In the genomic region with DNA sequence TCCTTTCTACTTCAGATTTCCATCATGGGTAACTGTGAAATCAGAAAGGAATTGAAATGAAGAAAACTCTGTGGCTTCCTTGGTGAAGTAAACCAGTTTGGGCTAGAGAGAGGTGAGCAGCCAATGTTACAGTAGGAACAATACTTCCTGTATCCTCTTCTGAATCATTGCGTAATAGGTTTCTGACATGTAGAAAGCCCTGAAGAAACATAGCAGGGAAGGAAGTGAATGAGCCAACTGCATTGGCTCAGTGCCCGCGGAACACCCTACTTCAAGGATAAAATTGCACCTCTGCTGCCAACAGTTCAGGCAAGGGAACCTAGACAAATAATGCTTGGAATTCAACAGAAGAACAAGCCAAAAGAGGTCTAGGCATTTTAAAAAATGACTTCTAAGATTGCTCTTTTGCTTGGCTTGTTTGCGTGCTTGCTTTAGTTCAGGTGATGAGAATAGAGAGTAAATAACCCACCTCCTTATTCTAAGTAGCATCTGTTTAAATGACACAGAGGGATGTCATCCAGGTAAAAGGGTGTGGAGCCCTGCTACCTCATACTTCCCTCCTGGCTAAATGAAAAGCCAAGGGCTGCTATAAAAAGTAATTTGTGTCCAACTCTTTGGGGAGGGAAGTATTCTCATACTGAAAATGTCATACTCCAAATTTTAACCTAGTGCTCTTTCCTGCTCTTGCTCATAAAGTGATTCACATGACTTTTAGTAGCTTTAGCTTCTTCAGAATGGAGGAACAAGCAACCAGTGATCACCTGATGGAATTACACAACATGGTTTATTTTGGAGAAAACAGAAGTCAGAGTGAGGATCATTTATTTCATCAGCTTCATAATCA, we compare ENCODE assay signal across 8 cellular contexts. TPM values are rescaled to one million over a fixed set of nuclear protein-coding genes. Genes with fewer than 3 reads are reported as not detected.
DNase-seq lines count a peak whose midpoint lies in the region; ATAC-seq lines count a peak whose summit lies in the region.

No MANE protein-coding gene starts in this region.

- H3K4me2 ChIP-seq in mesenchymal stem cell (ENCODE audit: low read length, poor library complexity, severe bottlenecking): no peak overlapping the region

- H3K4me3 ChIP-seq in mesenchymal stem cell (ENCODE audit: insufficient read depth in 1 of 2, low read depth in 1 of 2, low read length in 2 of 2): peak overlapping the region in 1 of 2 experiments; percentile 22

- H3K14ac ChIP-seq in mesenchymal stem cell (ENCODE audit: low read length in 2 of 2): no peak overlapping the region

- no peaks in the 10 kb centered on the region for H3K9me3 ChIP-seq in mesenchymal stem cell (ENCODE audit: control insufficient read depth, low read length)

- no peak overlapping the region for H2BK15ac ChIP-seq in mesenchymal stem cell (ENCODE audit: low read depth, poor library complexity, severe bottlenecking)

- H3K18ac ChIP-seq in mesenchymal stem cell (ENCODE audit: low read depth in 1 of 2, low read length in 2 of 2): peak overlapping the region in 1 of 2 experiments; percentile 71

- intact Hi-C loops in dendritic cell treated with granulocyte-macrophage colony-stimulating factor and Interleukin-4, amounts not matched to agents 40 ng/mL and 50 ng/mL, for 4 days (cut with micrococcal nuclease): loop anchor here (1.0 kb wide), 1 partner anchor 25 kb away; no protein-coding TSS in a partner anchor

- H3K4ac ChIP-seq in mesenchymal stem cell (ENCODE audit: low read depth in 1 of 2, low read length in 2 of 2): no peak overlapping the region

- WGBS in mesenchymal stem cell: 90% methylated on average over 3 of the region's 4 CpGs

- no peak overlapping the region for H2BK12ac ChIP-seq in mesenchymal stem cell (ENCODE audit: low read length in 2 of 2)

- H3K9me3 Mint-ChIP-seq in dendritic cell treated with granulocyte-macrophage colony-stimulating factor and Interleukin-4, amounts not matched to agents 40 ng/mL and 50 ng/mL, for 4 days: no peaks in the 10 kb centered on the region

- peak overlapping the region; percentile 44 for H3K9ac ChIP-seq in mesenchymal stem cell (ENCODE audit: low read length)

- no peaks in the 10 kb centered on the region for H3K36me3 ChIP-seq in mesenchymal stem cell (ENCODE audit: control insufficient read depth in 1 of 2, insufficient read depth in 2 of 2, low read depth in 1 of 2, low read length in 2 of 2)

- H2BK120ac ChIP-seq in mesenchymal stem cell (ENCODE audit: low read depth, low read length): no peak overlapping the region

- peak overlapping the region; percentile 37 for H4K8ac ChIP-seq in mesenchymal stem cell (ENCODE audit: low read length)

- H3K27me3 ChIP-seq in mesenchymal stem cell (ENCODE audit: control insufficient read depth in 1 of 2, insufficient read depth in 1 of 2, low read length in 2 of 2): no peaks in the 10 kb centered on the region

- H3K27me3 Mint-ChIP-seq in dendritic cell treated with granulocyte-macrophage colony-stimulating factor and Interleukin-4, amounts not matched to agents 40 ng/mL and 50 ng/mL, for 4 days: no peaks in the 10 kb centered on the region

- peak overlapping the region; percentile 76 for H3K27ac Mint-ChIP-seq in dendritic cell treated with granulocyte-macrophage colony-stimulating factor and Interleukin-4, amounts not matched to agents 40 ng/mL and 50 ng/mL, for 4 days

- H4K91ac ChIP-seq in mesenchymal stem cell (ENCODE audit: low read length): no peak overlapping the region

- H2AFZ ChIP-seq in mesenchymal stem cell (ENCODE audit: low read depth, low read length): no peak overlapping the region

- H3K4me3 Mint-ChIP-seq in dendritic cell treated with granulocyte-macrophage colony-stimulating factor and Interleukin-4, amounts not matched to agents 40 ng/mL and 50 ng/mL, for 4 days: no peak overlapping the region

- H3K36me3 Mint-ChIP-seq in dendritic cell treated with granulocyte-macrophage colony-stimulating factor and Interleukin-4, amounts not matched to agents 40 ng/mL and 50 ng/mL, for 4 days (ENCODE audit: low read depth): no peaks in the 10 kb centered on the region

- no peak overlapping the region for H2AK5ac ChIP-seq in mesenchymal stem cell (ENCODE audit: low read length, severe bottlenecking)

- DNase-seq in NCI-H146 (lab: John Stamatoyannopoulos, UW) (peak; percentile 36), NCI-H146 treated with DMSO at 0.1 percent for 48 hours (lab: John Stamatoyannopoulos, UW; ENCODE audit: unreplicated experiment) (no peak), NCI-H1092 (lab: John Stamatoyannopoulos, UW) (peak; percentile 35), T-helper 1 cell (peak in 3 of 5 donors; percentile 5 to 80 (median 11)), mesenchymal stem cell (peak; percentile 74), ureter (ENCODE audit: low spot score) (peak; percentile 89)

- H2BK5ac ChIP-seq in mesenchymal stem cell (ENCODE audit: low read depth, low read length, poor library complexity, severe bottlenecking): no peak overlapping the region

- no peak overlapping the region for H3K27ac ChIP-seq in mesenchymal stem cell (ENCODE audit: low read length, poor library complexity, severe bottlenecking)

- H3K79me1 ChIP-seq in mesenchymal stem cell (replicated peaks; ENCODE audit: low read length, poor library complexity, severe bottlenecking): no peaks in the 10 kb centered on the region

- H3K4me1 ChIP-seq in mesenchymal stem cell (ENCODE audit: control insufficient read depth, insufficient read depth, low read depth, low read length): peaks cover 2% of the 10 kb centered on the region

- peaks cover 47% of the 10 kb centered on the region for H3K4me1 Mint-ChIP-seq in dendritic cell treated with granulocyte-macrophage colony-stimulating factor and Interleukin-4, amounts not matched to agents 40 ng/mL and 50 ng/mL, for 4 days (ENCODE audit: low read depth)

- peak; percentile 78 for ATAC-seq in HG02588 (IDR thresholded peaks at IDR 0.05; ENCODE audit: unreplicated experiment)

- H3K23ac ChIP-seq in mesenchymal stem cell (ENCODE audit: low read length in 2 of 2): no peak overlapping the region

RNA-seq across cellular contexts. Expression of a gene that starts 30.0 kb away (rescaled TPM):
- polyA plus RNA-seq in mesenchymal stem cell (2013, experiment 1 of 2): 42.4 TPM
- 43.1 TPM for polyA plus RNA-seq in mesenchymal stem cell (2013, experiment 2 of 2)
- total RNA-seq in ureter: 38.5 TPM
